8 cellular contexts compared by ENCODE assay signal in the genomic region with DNA sequence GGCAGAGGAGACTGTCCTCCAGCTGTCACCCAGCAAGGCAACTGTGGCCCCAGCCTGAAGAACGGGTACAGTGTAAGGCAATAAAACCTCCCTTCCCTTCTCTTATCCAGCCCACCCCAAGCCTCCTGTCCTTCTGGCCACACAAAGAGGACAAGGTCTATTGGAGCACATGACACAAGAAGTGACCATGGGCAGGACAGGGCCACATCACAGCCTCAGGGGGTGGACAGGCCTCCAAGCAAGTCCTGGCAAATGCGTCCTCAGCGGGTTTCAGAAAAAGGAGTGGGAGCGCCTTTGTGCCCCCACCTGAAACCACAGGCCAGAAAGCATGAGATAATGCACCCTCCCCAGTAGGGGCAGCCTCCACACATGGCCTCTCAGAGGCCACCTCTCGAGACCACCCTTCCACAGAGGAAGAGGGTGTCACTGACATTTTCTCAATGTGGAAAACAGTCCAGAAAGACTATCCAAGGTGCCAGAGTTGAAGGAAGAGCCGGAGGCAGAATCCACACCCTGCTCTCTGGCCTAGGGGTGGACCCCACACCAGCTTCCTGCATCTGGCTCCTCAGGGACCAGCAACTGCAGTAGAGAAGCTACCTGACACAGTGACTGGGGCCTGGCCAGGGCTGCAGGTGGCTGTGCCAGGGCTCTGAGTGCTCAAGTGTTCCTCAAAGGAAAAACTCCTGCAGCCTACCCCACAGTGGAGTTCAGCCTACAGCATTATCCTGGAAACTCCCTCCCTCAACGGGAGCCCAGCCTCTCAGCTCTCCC. TPM values are rescaled to one million over a fixed set of nuclear protein-coding genes. Genes with fewer than 3 reads are reported as not detected.
DNase-seq lines count a peak whose midpoint lies in the region; ATAC-seq and TF ChIP-seq lines count a peak whose summit lies in the region.

No MANE protein-coding gene starts in this region.

- H3K27me3 Mint-ChIP-seq in natural killer cell (ENCODE audit: low read depth in 2 of 2) = no peaks in the 10 kb centered on the region

- intact Hi-C loops in natural killer cell (cut with micrococcal nuclease) = no loop called here

- H3K79me2 ChIP-seq in ACC112 (ENCODE audit: control insufficient read depth, insufficient read depth, low read length, unreplicated experiment) = peaks cover 63% of the 10 kb centered on the region
- peaks cover 64% of the 10 kb centered on the region for H3K79me2 ChIP-seq in Karpas-422 (ENCODE audit: low read length)

- ATAC-seq in natural killer cell = no peak
- ATAC-seq in GM18502 (IDR thresholded peaks at IDR 0.05; ENCODE audit: poor library complexity, unreplicated experiment) = no peak

- H3K27me3 ChIP-seq in ACC112 (ENCODE audit: insufficient read depth, low read length) = no peaks in the 10 kb centered on the region
- H3K27me3 ChIP-seq in Karpas-422 (ENCODE audit: low read length) = no peaks in the 10 kb centered on the region
- no peaks in the 10 kb centered on the region for H3K27me3 ChIP-seq in duodenal mucosa (ENCODE audit: control insufficient read depth in 1 of 2, insufficient read depth in 2 of 2, low read length in 2 of 2)

- H4K20me1 ChIP-seq in Karpas-422 (ENCODE audit: insufficient read depth, low read depth, low read length) = no peaks in the 10 kb centered on the region

- peak overlapping the region; percentile 82 for H3K4me3 Mint-ChIP-seq in natural killer cell

- TF ChIP-seq CTCF in natural killer cell (IDR thresholded peaks at IDR 0.05) = no peak

- peaks cover 4 to 7% of the 10 kb centered on the region in 2 donors for H3K9me3 Mint-ChIP-seq in natural killer cell

- no peaks in the 10 kb centered on the region for H3K9me2 ChIP-seq in Karpas-422 (replicated peaks; ENCODE audit: insufficient read depth, low read length)

- peak overlapping the region; percentile 88 to 95 for H3K27ac Mint-ChIP-seq in natural killer cell

- peak overlapping the region; percentile 55 for H3K4me2 ChIP-seq in Karpas-422 (ENCODE audit: low read depth, low read length, poor library complexity, severe bottlenecking)

- H3K4me3 ChIP-seq in ACC112 (ENCODE audit: low read depth, low read length) = 0 out of 2 replicates have a peak overlapping the region, but pooled peaks have one; percentile 57
- peak overlapping the region; percentile 32 for H3K4me3 ChIP-seq in Karpas-422 (ENCODE audit: low read length)
- no peak overlapping the region for H3K4me3 ChIP-seq in duodenal mucosa (ENCODE audit: low read depth in 1 of 2, low read length in 2 of 2)

- H3K36me3 Mint-ChIP-seq in natural killer cell = peaks cover 20% of the 10 kb centered on the region

- H3K36me3 ChIP-seq in ACC112 (ENCODE audit: insufficient read depth, low read length) (peaks cover 3% of the 10 kb centered on the region; the same call in 1 of the 2 replicates), Karpas-422 (ENCODE audit: insufficient read depth, low read length) (0 out of 2 replicates have a peak, but pooled peaks cover 10% of the 10 kb centered on the region), duodenal mucosa (ENCODE audit: control insufficient read depth in 1 of 2, insufficient read depth in 2 of 2, low read length in 2 of 2) (peaks cover 0 to 21% of the 10 kb centered on the region in 2 donors)

- peak; percentile 77 for DNase-seq in Karpas-422
- DNase-seq in natural killer cell = no peak
- no peak for DNase-seq in cortex of kidney (lab: John Stamatoyannopoulos, UW)
- no peak for DNase-seq in activated CD4-positive, CD25-positive, alpha-beta regulatory T cell (lab: John Stamatoyannopoulos, UW)
- DNase-seq in SKM-1 treated with dmso at 0.1 percent for 144 hours (lab: John Stamatoyannopoulos, UW; ENCODE audit: unreplicated experiment) = no peak

- H2AFZ ChIP-seq in ACC112 (ENCODE audit: low read length, unreplicated experiment) (no peak overlapping the region), Karpas-422 (ENCODE audit: low read length) (no peak overlapping the region)

- H3K4me1 Mint-ChIP-seq in natural killer cell = peaks cover 57 to 62% of the 10 kb centered on the region in 2 donors

- H3K9me3 ChIP-seq in Karpas-422 (ENCODE audit: low read length) (no peaks in the 10 kb centered on the region), duodenal mucosa (ENCODE audit: control insufficient read depth in 1 of 2, low read length in 2 of 2) (no peaks in the 10 kb centered on the region)

- H3K4me1 ChIP-seq in ACC112 (ENCODE audit: control insufficient read depth, insufficient read depth, low read length, unreplicated experiment) = peaks cover 74% of the 10 kb centered on the region
- H3K4me1 ChIP-seq in Karpas-422 (ENCODE audit: low read length) = peaks cover 100% of the 10 kb centered on the region
- H3K4me1 ChIP-seq in duodenal mucosa (ENCODE audit: control insufficient read depth in 1 of 2, insufficient read depth in 2 of 2, low read length in 2 of 2) = peaks cover 84 to 86% of the 10 kb centered on the region in 2 donors

- H3K9ac ChIP-seq in Karpas-422 (ENCODE audit: low read length) = peak overlapping the region; percentile 72
- peak overlapping the region; percentile 1 to 59 for H3K9ac ChIP-seq in duodenal mucosa (ENCODE audit: low read depth in 1 of 2, low read length in 2 of 2)

- H3K27ac ChIP-seq in ACC112 (ENCODE audit: low read depth, low read length) (peak overlapping the region; percentile 61), Karpas-422 (ENCODE audit: low read length) (peak overlapping the region; percentile 99), duodenal mucosa (ENCODE audit: low read depth, low read length) (peak overlapping the region; percentile 58)

RNA-seq across cellular contexts. Expression of gene CCDC12, which starts 43.9 kb away (rescaled TPM):
- total RNA-seq in Karpas-422 (2014; rRNA removed; shearing (Covaris generic); ENCODE audit: low replicate concordance) = 40.2 and 83.5 TPM in 2 replicates
- 100 to 1,000 TPM; 104 to 114 (median 111) TPM for total RNA-seq in natural killer cell

RNA-seq across cellular contexts. Expression of gene NBEAL2, which starts 46.8 kb away (rescaled TPM):
- 60.5 and 133 TPM in 2 replicates for total RNA-seq in Karpas-422 (2014; rRNA removed; shearing (Covaris generic); ENCODE audit: low replicate concordance)
- total RNA-seq in natural killer cell = 100 to 1,000 TPM; 453 to 536 (median 532) TPM

RNA-seq across cellular contexts. Expression of gene PTH1R, which starts 55.1 kb away (rescaled TPM):
- total RNA-seq in Karpas-422 (2014; rRNA removed; shearing (Covaris generic); ENCODE audit: low replicate concordance) = not detected in 2 replicates
- total RNA-seq in natural killer cell = not detected

Comparison
In these comparisons a context has a peak if more than half of its experiments do, and no peak if none do; other contexts are left out.
1. H3K4me3 ChIP-seq: peak in ACC112 (single experiment) and Karpas-422 (single experiment); none in duodenal mucosa (0 of 2).
2. Peak in every context shown above with its lines, with median percentiles within 50 percentile points of each other: H3K27ac ChIP-seq.